In the genomic region with DNA sequence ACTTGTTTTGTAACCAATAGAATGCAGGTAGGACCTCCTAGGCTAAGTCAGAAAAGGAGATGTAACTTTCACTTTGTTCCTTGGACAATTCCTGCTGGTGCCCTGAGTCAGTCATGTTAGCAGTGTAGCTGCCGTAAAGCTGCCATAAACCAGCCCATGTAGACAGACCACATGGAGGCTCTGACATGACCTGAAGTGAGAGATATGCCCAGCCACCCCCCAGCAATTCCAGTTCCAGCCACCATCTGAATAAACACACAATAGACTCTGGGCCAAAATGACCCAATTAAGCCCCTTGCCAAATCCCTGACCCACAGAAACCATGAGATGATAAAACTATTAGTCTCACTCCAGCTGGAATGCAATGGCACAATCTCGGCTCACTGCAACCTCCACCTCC, we compare ENCODE assay signal across 10 cellular contexts. TPM values are rescaled to one million over a fixed set of nuclear protein-coding genes. Genes with fewer than 3 reads are reported as not detected.
DNase-seq lines count a peak whose midpoint lies in the region; ATAC-seq and TF ChIP-seq lines count a peak whose summit lies in the region.
"Had no signal": no experiment of that assay in that cellular context is flagged by ENCODE, and none has a peak within 500 bp of the region (broad histone marks: within the 10 kb centered on the region; RNA-seq: fewer than 3 reads in every experiment).

No MANE protein-coding gene starts in this region.

- no peak for TF ChIP-seq CTCF in epithelial cell of esophagus (IDR thresholded peaks at IDR 0.05; ENCODE audit: insufficient read depth, low read depth, low read length, missing control alignments)
- TF ChIP-seq CTCF in omental fat pad (IDR thresholded peaks at IDR 0.05) = no peak

- H3K4me3 ChIP-seq in epithelial cell of esophagus (ENCODE audit: low read length) = no peak overlapping the region
- H3K4me3 ChIP-seq: SK-N-MC had no signal

- ATAC-seq in omental fat pad (ENCODE audit: low FRiP score) = peak; percentile 69
- ATAC-seq in GM21576 (IDR thresholded peaks at IDR 0.05; ENCODE audit: unreplicated experiment) = no peak

- DNase-seq in EL = peak; percentile 97
- DNase-seq in NCI-H226 = peak; percentile 73
- DNase-seq in epithelial cell of esophagus (ENCODE audit: low read depth) = peak; percentile 42
- DNase-seq in omental fat pad (ENCODE audit: low spot score) = no peak
- no peak for DNase-seq in DMS79 (lab: John Stamatoyannopoulos, UW)
- no peak for DNase-seq in OCI-M2 (lab: John Stamatoyannopoulos, UW; ENCODE audit: unreplicated experiment)
- DNase-seq in NCI-H748 (lab: John Stamatoyannopoulos, UW; ENCODE audit: unreplicated experiment) = no peak
- DNase-seq: activated naive CD4-positive, alpha-beta T cell treated with anti-CD3 and anti-CD28 coated beads for 36 hours had no signal

RNA-seq across cellular contexts. Expression of a gene that starts 20.6 kb away (rescaled TPM):
- total RNA-seq in omental fat pad = 10 to 100 TPM; 26.8 to 38.1 (median 29.5) TPM

Comparison
In these comparisons a context has a peak if more than half of its experiments do, and no peak if none do; other contexts are left out.
1. DNase-seq: peak in EL (single experiment), NCI-H226 (single experiment) and epithelial cell of esophagus (single experiment); none in omental fat pad (single experiment), DMS79 (single experiment), OCI-M2 (single experiment) and NCI-H748 (single experiment).